16 cellular contexts compared by ENCODE assay signal in the genomic region with DNA sequence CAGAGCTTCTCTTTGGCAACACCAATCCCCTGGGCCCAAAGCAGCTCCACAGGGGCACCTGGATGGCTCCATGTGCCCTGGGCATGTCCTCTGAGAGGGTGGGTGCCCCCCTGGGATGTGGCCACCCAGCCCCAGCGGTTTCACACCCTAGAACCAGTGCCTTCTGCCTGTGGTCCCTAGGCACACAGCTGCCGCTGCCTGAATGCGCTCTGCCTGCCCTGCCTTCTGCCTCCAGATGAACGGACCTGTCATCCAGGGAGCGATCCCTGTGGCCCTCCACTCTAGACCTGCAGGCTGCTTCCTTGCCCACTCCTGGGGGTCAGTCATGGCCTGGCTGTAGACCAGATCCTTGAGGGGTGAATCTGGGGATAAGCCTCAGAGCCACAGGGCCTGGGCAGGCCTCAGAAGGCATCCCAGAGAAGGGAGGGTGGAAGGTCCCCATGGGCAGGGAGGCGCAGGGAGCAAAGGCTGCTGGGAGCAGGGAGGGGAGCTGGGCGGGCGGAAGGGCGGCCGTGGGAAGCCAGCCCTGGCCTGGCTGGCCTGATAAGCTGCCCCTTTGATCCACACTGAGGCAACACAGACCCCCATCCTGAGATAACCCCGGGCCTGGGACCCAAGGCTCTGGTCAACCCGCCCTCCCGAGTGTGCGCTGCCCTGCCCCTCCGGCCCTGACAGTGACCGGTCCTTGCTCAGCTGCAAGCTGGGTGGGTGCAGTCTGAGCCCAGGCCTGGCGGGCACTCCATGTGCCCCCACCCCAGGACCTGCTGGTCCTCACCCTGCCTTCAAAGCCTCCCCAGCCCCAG. TPM values are rescaled to one million over a fixed set of nuclear protein-coding genes. Genes with fewer than 3 reads are reported as not detected.
DNase-seq lines count a peak whose midpoint lies in the region; ATAC-seq lines count a peak whose summit lies in the region.
"Had no signal": no experiment of that assay in that cellular context is flagged by ENCODE, and none has a peak within 500 bp of the region (broad histone marks: within the 10 kb centered on the region; RNA-seq: fewer than 3 reads in every experiment).

No MANE protein-coding gene starts in this region.

- intact Hi-C loops in cardiac septum (cut with DNase I) = no loop called here

- no peak overlapping the region for H3K4me3 ChIP-seq in mucosa of stomach (ENCODE audit: low read length)
- H3K4me3 ChIP-seq: lung, SK-N-MC, stomach had no signal

- no peaks in the 10 kb centered on the region for H3K4me1 Mint-ChIP-seq in natural killer cell treated with Interleukin-12 subunit alpha and Interleukin-12 subunit beta and Interleukin-15 and Interleukin-18, amount 100 ng/mL, for 72 hours (ENCODE audit: low read depth in 2 of 2)

- H3K27me3 Mint-ChIP-seq in natural killer cell treated with Interleukin-12 subunit alpha and Interleukin-12 subunit beta and Interleukin-15 and Interleukin-18, amount 100 ng/mL, for 72 hours = no peaks in the 10 kb centered on the region

- no peaks in the 10 kb centered on the region for H3K36me3 Mint-ChIP-seq in natural killer cell treated with Interleukin-12 subunit alpha and Interleukin-12 subunit beta and Interleukin-15 and Interleukin-18, amount 100 ng/mL, for 72 hours

- no peak overlapping the region for H3K4me3 Mint-ChIP-seq in natural killer cell treated with Interleukin-12 subunit alpha and Interleukin-12 subunit beta and Interleukin-15 and Interleukin-18, amount 100 ng/mL, for 72 hours

- H3K27ac Mint-ChIP-seq in natural killer cell treated with Interleukin-12 subunit alpha and Interleukin-12 subunit beta and Interleukin-15 and Interleukin-18, amount 100 ng/mL, for 72 hours = no peak overlapping the region

- no peaks in the 10 kb centered on the region for H3K9me3 ChIP-seq in mucosa of stomach (ENCODE audit: control insufficient read depth, low read length)
- H3K9me3 ChIP-seq: stomach had no signal

- H3K36me3 ChIP-seq in mucosa of stomach (ENCODE audit: control insufficient read depth, insufficient read depth, low read length) = no peaks in the 10 kb centered on the region
- H3K36me3 ChIP-seq: stomach had no signal

- peak overlapping the region; percentile 43 for H3K9ac ChIP-seq in mucosa of stomach (ENCODE audit: low read length)

- peaks cover 14% of the 10 kb centered on the region for H3K4me1 ChIP-seq in mucosa of stomach (ENCODE audit: control insufficient read depth, insufficient read depth, low read length)

- H3K27me3 ChIP-seq in mucosa of stomach (ENCODE audit: control insufficient read depth, insufficient read depth, low read length) = peaks cover 2% of the 10 kb centered on the region

- no peak for ATAC-seq in natural killer cell treated with Interleukin-12 subunit alpha and Interleukin-12 subunit beta and Interleukin-15 and Interleukin-18, amount 100 ng/mL, for 72 hours
- ATAC-seq in GM19035 (IDR thresholded peaks at IDR 0.05; ENCODE audit: unreplicated experiment) = no peak
- ATAC-seq: HCT116 had no signal

- DNase-seq in DMS 273 (lab: John Stamatoyannopoulos, UW; ENCODE audit: unreplicated experiment) (peak; percentile 26), DMS 273 treated with DMSO at 0.1 percent for 48 hours (lab: John Stamatoyannopoulos, UW) (no peak), cardiac septum (ENCODE audit: low spot score) (peak; percentile 82), NCI-H82 treated with DMSO at 0.1 percent for 48 hours (lab: John Stamatoyannopoulos, UW; ENCODE audit: unreplicated experiment) (no peak)
- DNase-seq in activated CD8-positive, alpha-beta memory T cell treated with anti-CD3 and anti-CD28 coated beads for 24 hours = no peak
- no peak for DNase-seq in natural killer cell treated with Interleukin-12 subunit alpha and Interleukin-12 subunit beta and Interleukin-15 and Interleukin-18, amount 100 ng/mL, for 72 hours (ENCODE audit: low spot score)
- DNase-seq: activated gamma-delta T cell, DND-41, NCI-H1048, NCI-H2227 treated with DMSO at 0.1 percent for 48 hours, stomach had no signal

- no peaks in the 10 kb centered on the region for H3K9me3 Mint-ChIP-seq in natural killer cell treated with Interleukin-12 subunit alpha and Interleukin-12 subunit beta and Interleukin-15 and Interleukin-18, amount 100 ng/mL, for 72 hours

RNA-seq across cellular contexts. Expression of a gene that starts 8.1 kb away (rescaled TPM):
- 4.7 TPM for total RNA-seq in cardiac septum
- not detected for total RNA-seq in natural killer cell treated with Interleukin-12 subunit alpha and Interleukin-12 subunit beta and Interleukin-15 and Interleukin-18, amount 100 ng/mL, for 72 hours

Comparison
In these comparisons a context has a peak if more than half of its experiments do, and no peak if none do; other contexts are left out.
1. DNase-seq: peak in DMS 273 (single experiment) and cardiac septum (single experiment); none in DMS 273 treated with DMSO at 0.1 percent for 48 hours (single experiment), activated CD8-positive, alpha-beta memory T cell treated with anti-CD3 and anti-CD28 coated beads for 24 hours (single experiment), natural killer cell treated with Interleukin-12 subunit alpha and Interleukin-12 subunit beta and Interleukin-15 and Interleukin-18, amount 100 ng/mL, for 72 hours (single experiment) and NCI-H82 treated with DMSO at 0.1 percent for 48 hours (single experiment).